1 cellular context compared by ENCODE assay signal in genomic region chr7:54722026-54722425, GRCh38.
TF ChIP-seq lines count a peak whose summit lies in the region.

No MANE protein-coding gene starts in this region.

TF ChIP-seq in SK-N-SH treated with all-trans-retinoic acid at 6 μM for 48 hours, 23 proteins besides CTCF, POLR2A, EP300 and RAD21 (continued from another document):
- no peak for TF ChIP-seq CREB5 (CRISPR knock-in tag; IDR thresholded peaks at IDR 0.05; ENCODE audit: low read depth)
- TF ChIP-seq TSHZ2 (CRISPR knock-in tag; IDR thresholded peaks at IDR 0.05), result no peak
- no peak for TF ChIP-seq ZFP30 (CRISPR knock-in tag; IDR thresholded peaks at IDR 0.05)
- no peak for TF ChIP-seq CSDC2 (CRISPR knock-in tag; IDR thresholded peaks at IDR 0.05)
- no peak for TF ChIP-seq ISL1 (CRISPR knock-in tag; IDR thresholded peaks at IDR 0.05)
- TF ChIP-seq BACH2 (CRISPR knock-in tag; IDR thresholded peaks at IDR 0.05; ENCODE audit: borderline replicate concordance), result no peak
- TF ChIP-seq ZNF70 (CRISPR knock-in tag; IDR thresholded peaks at IDR 0.05), result no peak
- TF ChIP-seq ZNF565 (CRISPR knock-in tag; conservative IDR thresholded peaks at IDR 0.05; ENCODE audit: low read depth), result no peak
